8 cellular contexts compared by ENCODE assay signal in the genomic region with DNA sequence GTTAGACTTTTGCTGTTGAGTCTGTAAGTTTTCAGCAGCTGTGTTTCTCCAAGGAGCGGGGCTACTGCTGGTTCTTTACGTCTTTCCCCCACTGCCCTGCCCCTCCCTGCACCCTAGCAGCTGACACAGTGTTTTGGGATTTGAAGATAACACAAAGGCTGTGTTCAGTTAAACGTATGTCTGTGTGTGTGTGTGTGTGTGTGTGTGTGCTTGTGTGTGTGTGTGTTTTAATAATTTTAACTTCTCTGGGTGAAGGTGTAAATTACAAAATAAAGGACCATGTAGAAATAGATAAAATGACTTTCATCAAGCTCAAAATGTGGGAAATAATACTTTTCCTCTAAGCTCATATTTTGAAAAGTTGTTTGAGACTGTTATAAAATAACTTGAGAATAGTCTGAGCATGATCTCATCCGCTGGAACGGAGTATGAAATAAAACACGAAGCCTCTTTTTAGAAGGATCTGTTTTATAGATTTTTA. TPM values are rescaled to one million over a fixed set of nuclear protein-coding genes. Genes with fewer than 3 reads are reported as not detected.
A peak's percentile ranks its signal among the peaks of the same experiment; 100 is the strongest.
DNase-seq lines count a peak whose midpoint lies in the region; ATAC-seq and TF ChIP-seq lines count a peak whose summit lies in the region.

No MANE protein-coding gene starts in this region.

- peak overlapping the region; percentile 91 for H3K27ac ChIP-seq in suprapubic skin

- TF ChIP-seq EP300 in suprapubic skin (IDR thresholded peaks at IDR 0.05), result no peak

- no peak for ATAC-seq in HG02571 (IDR thresholded peaks at IDR 0.05; ENCODE audit: unreplicated experiment)
- no peak for ATAC-seq in GM18858 (IDR thresholded peaks at IDR 0.05; ENCODE audit: unreplicated experiment)

- in situ Hi-C loops in GM13976 (cut with MboI; ENCODE audit: low sequenced_read_pairs, unreplicated experiment), result no loop called here

- H3K36me3 ChIP-seq in MG63, result peaks cover 13% of the 10 kb centered on the region
- no peaks in the 10 kb centered on the region for H3K36me3 ChIP-seq in suprapubic skin

- 37% methylated on average over 6 of the region's 6 CpGs for WGBS in suprapubic skin

- peaks cover 76% of the 10 kb centered on the region for H3K4me1 ChIP-seq in suprapubic skin

- TF ChIP-seq POLR2A in suprapubic skin (IDR thresholded peaks at IDR 0.05), result no peak

- H3K27me3 ChIP-seq in MG63, result no peaks in the 10 kb centered on the region
- H3K27me3 ChIP-seq in suprapubic skin, result no peaks in the 10 kb centered on the region

- H3K4me3 ChIP-seq in MG63 (peak overlapping the region; percentile 22), choroid plexus epithelial cell (ENCODE audit: low read depth, low read length) (peak overlapping the region; percentile 12), suprapubic skin (peak overlapping the region; percentile 28)

- no peaks in the 10 kb centered on the region for H3K9me3 ChIP-seq in MG63
- H3K9me3 ChIP-seq in suprapubic skin, result no peaks in the 10 kb centered on the region

- TF ChIP-seq CTCF in choroid plexus epithelial cell (conservative IDR thresholded peaks at IDR 0.05; ENCODE audit: low read depth, low read length), result no peak
- TF ChIP-seq CTCF in suprapubic skin (IDR thresholded peaks at IDR 0.05), result no peak
- TF ChIP-seq CTCF in GM13976 (IDR thresholded peaks at IDR 0.05; ENCODE audit: borderline replicate concordance, control extremely low read depth, extremely low read depth, insufficient read depth, missing control alignments), result no peak

- DNase-seq in MG63 (peak; percentile 72), choroid plexus epithelial cell (ENCODE audit: low read depth) (peak; percentile 90), kidney glomerular epithelial cell (lab: John Stamatoyannopoulos, UW) (peak; percentile 61), suprapubic skin (ENCODE audit: low spot score in 2 of 2) (no peak), NCI-H1417 (lab: John Stamatoyannopoulos, UW) (no peak), GM13976 (ENCODE audit: low spot score) (no peak)

RNA-seq across cellular contexts. Expression of gene ABL1, which starts 10.9 kb away (rescaled TPM):
- total RNA-seq in MG63 (2014; rRNA removed; shearing (Covaris generic); ENCODE audit: low replicate concordance), result 24.2 and 24.7 TPM in 2 replicates
- 10 to 100 TPM; 31.3 to 40.4 (median 34.8) TPM for total RNA-seq in suprapubic skin

RNA-seq across cellular contexts. Expression of gene QRFP, which starts 50.7 kb away (rescaled TPM):
- not detected in 2 replicates for total RNA-seq in MG63 (2014; rRNA removed; shearing (Covaris generic); ENCODE audit: low replicate concordance)
- total RNA-seq in suprapubic skin, result not detected

Comparison
In these comparisons a context has a peak if more than half of its experiments do, and no peak if none do; other contexts are left out.
1. DNase-seq: peak in MG63 (single experiment), choroid plexus epithelial cell (single experiment) and kidney glomerular epithelial cell (single experiment); none in suprapubic skin (0 of 2), NCI-H1417 (0 of 3) and GM13976 (single experiment).
2. Peak in every context shown above with its lines, with median percentiles within 50 percentile points of each other: H3K4me3 ChIP-seq.